Comparison of ENCODE assay signal across 9 cellular contexts in the genomic region with DNA sequence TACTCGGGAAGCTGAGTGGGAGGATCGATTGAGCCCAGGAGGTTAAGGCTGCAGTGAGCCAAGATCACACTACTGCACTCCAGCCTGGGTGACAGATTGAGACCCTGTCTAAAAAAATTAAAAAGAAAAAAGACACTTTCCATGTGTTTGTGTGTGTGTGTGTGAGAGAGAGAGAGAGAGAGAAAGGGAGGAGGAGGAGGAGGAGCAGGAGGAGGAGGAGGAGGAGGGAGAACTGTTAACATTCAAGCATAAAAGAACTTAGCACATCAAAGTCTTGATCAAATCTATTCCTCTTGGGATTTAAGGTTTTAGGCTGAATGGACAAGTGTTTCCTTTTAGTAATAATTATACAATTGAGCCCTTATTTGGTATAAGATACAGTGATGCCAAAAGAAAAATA.
"Had no signal": no experiment of that assay in that cellular context is flagged by ENCODE, and none has a peak within 500 bp of the region (broad histone marks: within the 10 kb centered on the region; RNA-seq: fewer than 3 reads in every experiment).

No MANE protein-coding gene starts in this region.

- DNase-seq: GOT3, H7, HFFc6, KG1 had no signal

- H3K27ac Mint-ChIP-seq: HFFc6, IgD-negative memory B cell had no signal

- FAIRE-seq: HepG2 had no signal

- H3K27ac ChIP-seq: HL-60 had no signal

- H3K36me3 ChIP-seq: HAP-1 had no signal

- H3K27me3 Mint-ChIP-seq: IgD-negative memory B cell had no signal

- H3K4me3 ChIP-seq: HAP-1 had no signal

- ATAC-seq: HCT116, HepG2 had no signal

- H3K4me3 Mint-ChIP-seq: HFFc6 had no signal

- H3K9me3 ChIP-seq: HAP-1 had no signal

- H3K4me1 ChIP-seq: HAP-1 had no signal
